In genomic region chrX:17812763-17813162, GRCh38 we compare ENCODE assay signal across 11 cellular contexts. TPM values are rescaled to one million over a fixed set of nuclear protein-coding genes. Genes with fewer than 3 reads are reported as not detected.
DNase-seq lines count a peak whose midpoint lies in the region; ATAC-seq and TF ChIP-seq lines count a peak whose summit lies in the region.
"Had no signal": no experiment of that assay in that cellular context is flagged by ENCODE, and none has a peak within 500 bp of the region (broad histone marks: within the 10 kb centered on the region; RNA-seq: fewer than 3 reads in every experiment).

No MANE protein-coding gene starts in this region.

- H2AFZ ChIP-seq in PC-3 (ENCODE audit: low read length): no peak overlapping the region

- peak; percentile 77 for TF ChIP-seq CTCF in PC-3 (conservative IDR thresholded peaks at IDR 0.05; ENCODE audit: low read depth, low read length)
- peak; percentile 28 to 69 (median 58) for TF ChIP-seq CTCF in gastroesophageal sphincter (IDR thresholded peaks at IDR 0.05)
- TF ChIP-seq CTCF in tibial nerve (IDR thresholded peaks at IDR 0.05): peak; percentile 25 to 55 (median 34)

- intact Hi-C loops in PC-3 (cut with micrococcal nuclease): no loop called here

- H3K9me2 ChIP-seq in PC-3 (replicated peaks; ENCODE audit: low read length): no peaks in the 10 kb centered on the region

- no peak for TF ChIP-seq EP300 in gastroesophageal sphincter (IDR thresholded peaks at IDR 0.05)
- no peak for TF ChIP-seq EP300 in tibial nerve (IDR thresholded peaks at IDR 0.05)

- H3K4me3 ChIP-seq in PC-3 (ENCODE audit: low read length): no peak overlapping the region
- H3K4me3 ChIP-seq in gastroesophageal sphincter: no peak overlapping the region
- H3K4me3 ChIP-seq in tibial nerve: no peak overlapping the region
- H3K4me3 ChIP-seq: BLaER1 had no signal

- H3K79me2 ChIP-seq in PC-3 (ENCODE audit: low read length): no peaks in the 10 kb centered on the region

- no peak overlapping the region for H3K9ac ChIP-seq in PC-3 (ENCODE audit: low read length)
- H3K9ac ChIP-seq: BLaER1 had no signal

- no peak overlapping the region for H3K27ac ChIP-seq in PC-3 (ENCODE audit: low read length)
- H3K27ac ChIP-seq in gastroesophageal sphincter: no peak overlapping the region
- H3K27ac ChIP-seq in tibial nerve: no peak overlapping the region
- H3K27ac ChIP-seq: BLaER1 had no signal

- no peaks in the 10 kb centered on the region for H3F3A ChIP-seq in PC-3 (ENCODE audit: low read length, unreplicated experiment)

- TF ChIP-seq POLR2A in gastroesophageal sphincter (IDR thresholded peaks at IDR 0.05): no peak
- no peak for TF ChIP-seq POLR2A in tibial nerve (IDR thresholded peaks at IDR 0.05)

- H3K9me3 ChIP-seq in PC-3 (ENCODE audit: low read length) (no peaks in the 10 kb centered on the region), gastroesophageal sphincter (no peaks in the 10 kb centered on the region), tibial nerve (no peaks in the 10 kb centered on the region)
- H3K9me3 ChIP-seq: BLaER1 had no signal

- ATAC-seq in PC-3: no peak
- ATAC-seq in gastroesophageal sphincter: no peak
- no peak for ATAC-seq in GM19351 (IDR thresholded peaks at IDR 0.05; ENCODE audit: unreplicated experiment)

- POLR2A ChIA-PET in PC-3 (lab: Charles Lee; ENCODE audit: unreplicated experiment): no interaction called here

- H3K36me3 ChIP-seq in PC-3 (ENCODE audit: low read depth, low read length) (no peaks in the 10 kb centered on the region), gastroesophageal sphincter (no peaks in the 10 kb centered on the region), tibial nerve (no peaks in the 10 kb centered on the region)
- H3K36me3 ChIP-seq: BLaER1 had no signal

- no TSS peak for BruUV-seq in PC-3 (replicated peaks; lab: Mats Ljungman, UMichigan)

- peak; percentile 12 for DNase-seq in NCI-H510A treated with DMSO at 0.1 percent for 48 hours (lab: John Stamatoyannopoulos, UW)
- DNase-seq in NCI-H510A (lab: John Stamatoyannopoulos, UW): no peak
- peak; percentile 37 for DNase-seq in PC-3
- no peak for DNase-seq in tibial nerve (ENCODE audit: low spot score in 2 of 2)
- DNase-seq in glomerular visceral epithelial cell (ENCODE audit: extremely low spot score): no peak
- DNase-seq in NCI-H226: no peak
- DNase-seq: hypothalamus had no signal

- WGBS in gastroesophageal sphincter (ENCODE audit: low coverage in 1 of 2), 2 donors: 33% methylated on average over 1 of the region's 1 CpG; no CpG with 5 or more reads in 1 of the 2 donors
- WGBS in tibial nerve, 2 donors: 33 to 39% methylated on average over 1 of the region's 1 CpG

- no peaks in the 10 kb centered on the region for H4K20me1 ChIP-seq in PC-3 (ENCODE audit: low read length)
- H4K20me1 ChIP-seq: BLaER1 had no signal

- H3K4me2 ChIP-seq in PC-3 (ENCODE audit: low read length): no peak overlapping the region
- H3K4me2 ChIP-seq: BLaER1 had no signal

- peaks cover 12% of the 10 kb centered on the region for H3K4me1 ChIP-seq in PC-3 (ENCODE audit: insufficient read depth, low read length)
- peaks cover 0 to 20% (median 0%) of the 10 kb centered on the region in 3 donors for H3K4me1 ChIP-seq in gastroesophageal sphincter
- H3K4me1 ChIP-seq in tibial nerve: peaks cover 0 to 11% (median 0%) of the 10 kb centered on the region in 4 donors
- H3K4me1 ChIP-seq: BLaER1 had no signal

- H3K27me3 ChIP-seq in PC-3 (ENCODE audit: low read length): no peaks in the 10 kb centered on the region
- no peaks in the 10 kb centered on the region for H3K27me3 ChIP-seq in gastroesophageal sphincter
- H3K27me3 ChIP-seq in tibial nerve: peaks cover 0 to 3% of the 10 kb centered on the region in 2 donors

- CTCF ChIA-PET in PC-3 (lab: Charles Lee): no interaction called here

RNA-seq across cellular contexts. Expression of gene RAI2, which starts 48.3 kb away (rescaled TPM):
- total RNA-seq in PC-3 (2014; rRNA removed) (0.66 and 2.1 TPM in 2 replicates), gastroesophageal sphincter (10 to 100 TPM; 21.7 to 35.4 (median 26.8) TPM), tibial nerve (10 to 100 TPM; 17.1 to 25.1 (median 23.4) TPM)
- total RNA-seq: NCI-H460 had no signal

Comparison
In these comparisons a context has a peak if more than half of its experiments do, and no peak if none do; other contexts are left out.
1. DNase-seq: peak in NCI-H510A treated with DMSO at 0.1 percent for 48 hours (single experiment) and PC-3 (single experiment); none in NCI-H510A (single experiment), tibial nerve (0 of 2), glomerular visceral epithelial cell (single experiment) and NCI-H226 (single experiment).
2. Peak in every context shown above with its lines, with median percentiles within 50 percentile points of each other: CTCF ChIP-seq.